2 cellular contexts compared by ENCODE assay signal in the genomic region with DNA sequence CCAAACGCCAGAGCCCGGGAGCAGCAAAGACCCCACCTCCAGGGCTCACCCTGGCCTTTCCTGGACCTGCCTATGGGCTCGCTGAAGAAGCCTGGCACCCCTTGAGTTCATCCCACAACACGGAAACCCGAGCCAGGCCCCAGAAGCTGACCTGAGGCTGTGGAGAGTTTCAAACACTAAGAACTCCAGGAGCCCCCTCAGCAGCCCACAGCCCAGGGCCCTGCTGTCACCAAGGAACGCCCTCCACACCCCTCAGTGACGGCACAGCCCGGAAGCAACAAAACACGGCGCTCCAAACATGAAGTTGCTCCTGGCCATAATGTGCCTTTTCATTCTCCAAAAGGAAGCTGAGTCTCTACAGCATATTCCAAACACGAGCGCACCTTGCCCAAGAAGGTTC.
TF ChIP-seq lines count a peak whose summit lies in the region.

No MANE protein-coding gene starts in this region.

TF ChIP-seq in liver, 16 proteins besides CTCF, POLR2A, EP300 and RAD21:
- no peak for TF ChIP-seq FOXA2 (IDR thresholded peaks at IDR 0.05)
- TF ChIP-seq RXRA (IDR thresholded peaks at IDR 0.05), result no peak
- TF ChIP-seq NR2F2 (IDR thresholded peaks at IDR 0.05), result no peak
- TF ChIP-seq, protein P1, sequence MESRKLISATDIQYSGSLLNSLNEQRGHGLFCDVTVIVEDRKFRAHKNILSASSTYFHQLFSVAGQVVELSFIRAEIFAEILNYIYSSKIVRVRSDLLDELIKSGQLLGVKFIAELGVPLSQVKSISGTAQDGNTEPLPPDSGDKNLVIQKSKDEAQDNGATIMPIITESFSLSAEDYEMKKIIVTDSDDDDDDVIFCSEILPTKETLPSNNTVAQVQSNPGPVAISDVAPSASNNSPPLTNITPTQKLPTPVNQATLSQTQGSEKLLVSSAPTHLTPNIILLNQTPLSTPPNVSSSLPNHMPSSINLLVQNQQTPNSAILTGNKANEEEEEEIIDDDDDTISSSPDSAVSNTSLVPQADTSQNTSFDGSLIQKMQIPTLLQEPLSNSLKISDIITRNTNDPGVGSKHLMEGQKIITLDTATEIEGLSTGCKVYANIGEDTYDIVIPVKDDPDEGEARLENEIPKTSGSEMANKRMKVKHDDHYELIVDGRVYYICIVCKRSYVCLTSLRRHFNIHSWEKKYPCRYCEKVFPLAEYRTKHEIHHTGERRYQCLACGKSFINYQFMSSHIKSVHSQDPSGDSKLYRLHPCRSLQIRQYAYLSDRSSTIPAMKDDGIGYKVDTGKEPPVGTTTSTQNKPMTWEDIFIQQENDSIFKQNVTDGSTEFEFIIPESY (IDR thresholded peaks at IDR 0.05), result no peak
- TF ChIP-seq SP1 (IDR thresholded peaks at IDR 0.05), result no peak
- TF ChIP-seq TAF1 (conservative IDR thresholded peaks at IDR 0.05), result no peak
- TF ChIP-seq, protein P2, sequence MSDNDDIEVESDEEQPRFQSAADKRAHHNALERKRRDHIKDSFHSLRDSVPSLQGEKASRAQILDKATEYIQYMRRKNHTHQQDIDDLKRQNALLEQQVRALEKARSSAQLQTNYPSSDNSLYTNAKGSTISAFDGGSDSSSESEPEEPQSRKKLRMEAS (IDR thresholded peaks at IDR 0.05), result no peak
- TF ChIP-seq EGR1 (IDR thresholded peaks at IDR 0.05; ENCODE audit: low read depth in 2 of 2), result no peak
- no peak for TF ChIP-seq REST (IDR thresholded peaks at IDR 0.05)
- no peak for TF ChIP-seq FOXA1 (IDR thresholded peaks at IDR 0.05)
- TF ChIP-seq JUND (IDR thresholded peaks at IDR 0.05), result no peak
- no peak for TF ChIP-seq GABPA (IDR thresholded peaks at IDR 0.05 in 1 of 2, conservative IDR thresholded peaks at IDR 0.05 in 1 of 2)
- no peak for TF ChIP-seq HNF4G (IDR thresholded peaks at IDR 0.05)
- TF ChIP-seq HNF4A (conservative IDR thresholded peaks at IDR 0.05), result no peak
- TF ChIP-seq, protein P3, sequence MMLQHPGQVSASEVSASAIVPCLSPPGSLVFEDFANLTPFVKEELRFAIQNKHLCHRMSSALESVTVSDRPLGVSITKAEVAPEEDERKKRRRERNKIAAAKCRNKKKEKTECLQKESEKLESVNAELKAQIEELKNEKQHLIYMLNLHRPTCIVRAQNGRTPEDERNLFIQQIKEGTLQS (IDR thresholded peaks at IDR 0.05), result no peak
- TF ChIP-seq YY1 (IDR thresholded peaks at IDR 0.05), result no peak

TF ChIP-seq in HepG2, 621 proteins besides CTCF, POLR2A, EP300 and RAD21:
- TF ChIP-seq ZNF652 (CRISPR knock-in tag; IDR thresholded peaks at IDR 0.05; ENCODE audit: borderline replicate concordance, low read depth), result no peak
- no peak for TF ChIP-seq ZNF337 (CRISPR knock-in tag; IDR thresholded peaks at IDR 0.05; ENCODE audit: borderline replicate concordance, low read depth)
- no peak for TF ChIP-seq ZNF776 (CRISPR knock-in tag; IDR thresholded peaks at IDR 0.05)
